In the genomic region with DNA sequence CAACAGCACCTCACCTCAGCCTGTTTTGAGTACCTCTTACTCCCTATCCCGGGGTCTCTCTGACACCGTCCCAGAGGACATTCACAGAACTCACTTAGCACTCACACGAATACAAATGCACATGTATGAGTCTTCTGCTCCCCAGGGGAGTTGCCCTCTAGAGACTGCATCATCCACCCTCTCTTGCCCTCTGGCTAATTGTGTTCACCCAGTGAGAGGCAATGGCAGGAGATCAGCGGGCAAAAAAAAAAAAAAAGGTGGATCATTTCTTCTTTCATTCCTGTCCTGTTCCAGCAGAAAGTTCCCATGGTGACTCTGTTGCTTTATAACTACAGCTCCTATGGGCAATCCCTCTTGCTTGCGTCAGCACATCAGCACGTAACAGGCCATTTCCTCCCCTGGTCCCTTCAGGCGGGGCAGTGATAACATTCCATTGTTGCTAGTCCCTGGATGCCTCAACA, we compare ENCODE assay signal across 1 cellular context.
TF ChIP-seq lines count a peak whose summit lies in the region.

No MANE protein-coding gene starts in this region.

TF ChIP-seq in WTC11, 78 proteins besides CTCF, POLR2A, EP300 and RAD21 (continued from another document):
- TF ChIP-seq, protein P1, sequence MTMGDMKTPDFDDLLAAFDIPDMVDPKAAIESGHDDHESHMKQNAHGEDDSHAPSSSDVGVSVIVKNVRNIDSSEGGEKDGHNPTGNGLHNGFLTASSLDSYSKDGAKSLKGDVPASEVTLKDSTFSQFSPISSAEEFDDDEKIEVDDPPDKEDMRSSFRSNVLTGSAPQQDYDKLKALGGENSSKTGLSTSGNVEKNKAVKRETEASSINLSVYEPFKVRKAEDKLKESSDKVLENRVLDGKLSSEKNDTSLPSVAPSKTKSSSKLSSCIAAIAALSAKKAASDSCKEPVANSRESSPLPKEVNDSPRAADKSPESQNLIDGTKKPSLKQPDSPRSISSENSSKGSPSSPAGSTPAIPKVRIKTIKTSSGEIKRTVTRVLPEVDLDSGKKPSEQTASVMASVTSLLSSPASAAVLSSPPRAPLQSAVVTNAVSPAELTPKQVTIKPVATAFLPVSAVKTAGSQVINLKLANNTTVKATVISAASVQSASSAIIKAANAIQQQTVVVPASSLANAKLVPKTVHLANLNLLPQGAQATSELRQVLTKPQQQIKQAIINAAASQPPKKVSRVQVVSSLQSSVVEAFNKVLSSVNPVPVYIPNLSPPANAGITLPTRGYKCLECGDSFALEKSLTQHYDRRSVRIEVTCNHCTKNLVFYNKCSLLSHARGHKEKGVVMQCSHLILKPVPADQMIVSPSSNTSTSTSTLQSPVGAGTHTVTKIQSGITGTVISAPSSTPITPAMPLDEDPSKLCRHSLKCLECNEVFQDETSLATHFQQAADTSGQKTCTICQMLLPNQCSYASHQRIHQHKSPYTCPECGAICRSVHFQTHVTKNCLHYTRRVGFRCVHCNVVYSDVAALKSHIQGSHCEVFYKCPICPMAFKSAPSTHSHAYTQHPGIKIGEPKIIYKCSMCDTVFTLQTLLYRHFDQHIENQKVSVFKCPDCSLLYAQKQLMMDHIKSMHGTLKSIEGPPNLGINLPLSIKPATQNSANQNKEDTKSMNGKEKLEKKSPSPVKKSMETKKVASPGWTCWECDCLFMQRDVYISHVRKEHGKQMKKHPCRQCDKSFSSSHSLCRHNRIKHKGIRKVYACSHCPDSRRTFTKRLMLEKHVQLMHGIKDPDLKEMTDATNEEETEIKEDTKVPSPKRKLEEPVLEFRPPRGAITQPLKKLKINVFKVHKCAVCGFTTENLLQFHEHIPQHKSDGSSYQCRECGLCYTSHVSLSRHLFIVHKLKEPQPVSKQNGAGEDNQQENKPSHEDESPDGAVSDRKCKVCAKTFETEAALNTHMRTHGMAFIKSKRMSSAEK (CRISPR knock-in tag; IDR thresholded peaks at IDR 0.05; ENCODE audit: borderline replicate concordance) = no peak
- TF ChIP-seq, protein P2, sequence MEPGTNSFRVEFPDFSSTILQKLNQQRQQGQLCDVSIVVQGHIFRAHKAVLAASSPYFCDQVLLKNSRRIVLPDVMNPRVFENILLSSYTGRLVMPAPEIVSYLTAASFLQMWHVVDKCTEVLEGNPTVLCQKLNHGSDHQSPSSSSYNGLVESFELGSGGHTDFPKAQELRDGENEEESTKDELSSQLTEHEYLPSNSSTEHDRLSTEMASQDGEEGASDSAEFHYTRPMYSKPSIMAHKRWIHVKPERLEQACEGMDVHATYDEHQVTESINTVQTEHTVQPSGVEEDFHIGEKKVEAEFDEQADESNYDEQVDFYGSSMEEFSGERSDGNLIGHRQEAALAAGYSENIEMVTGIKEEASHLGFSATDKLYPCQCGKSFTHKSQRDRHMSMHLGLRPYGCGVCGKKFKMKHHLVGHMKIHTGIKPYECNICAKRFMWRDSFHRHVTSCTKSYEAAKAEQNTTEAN (CRISPR knock-in tag; IDR thresholded peaks at IDR 0.05) = no peak
